25 cellular contexts compared by ENCODE assay signal in genomic region chr9:114231218-114232090, GRCh38.
DNase-seq lines count a peak whose midpoint lies in the region; ATAC-seq, FAIRE-seq and TF ChIP-seq lines count a peak whose summit lies in the region.
"Had no signal": no experiment of that assay in that cellular context is flagged by ENCODE, and none has a peak within 500 bp of the region (broad histone marks: within the 10 kb centered on the region; RNA-seq: fewer than 3 reads in every experiment).

No MANE protein-coding gene starts in this region.

- H3K4me1 ChIP-seq in Caco-2 (no peaks in the 10 kb centered on the region), neuronal stem cell (ENCODE audit: control insufficient read depth in 2 of 2, insufficient read depth in 1 of 2, low read depth in 1 of 2, low read length in 2 of 2) (peaks cover 27 to 36% of the 10 kb centered on the region in 2 donors), tibial nerve (peaks cover 0 to 25% (median 0%) of the 10 kb centered on the region in 4 donors)
- H3K4me1 ChIP-seq: upper lobe of right lung had no signal

- no peaks in the 10 kb centered on the region for H3K36me3 Mint-ChIP-seq in Caco-2 (ENCODE audit: insufficient read depth, unreplicated experiment)
- H3K36me3 Mint-ChIP-seq: activated naive CD4-positive, alpha-beta T cell treated with anti-CD3 and anti-CD28 coated beads, Interleukin-2, amount 50 U/mL, for 72 hours; CD14-positive monocyte; IgD-negative memory B cell had no signal

- DNase-seq in Caco-2 (no peak), NB4 (ENCODE audit: low read depth) (peak; percentile 30), bronchial epithelial cell (ENCODE audit: low read depth) (no peak), neuronal stem cell (ENCODE audit: low spot score) (no peak), tibial nerve (ENCODE audit: low spot score in 2 of 2) (no peak), NCI-H446 (lab: John Stamatoyannopoulos, UW) (no peak)
- DNase-seq: activated CD4-positive, alpha-beta T cell treated with anti-CD3 and anti-CD28 coated beads, Interleukin-2, amount 10 ng/mL, durations not matched to agents 24 days and 14 days; GDM1; HCEC 1CT; mammary epithelial cell; NCI-H187; NCI-H774; SIG-M5; stomach; T-helper 17 cell; upper lobe of right lung had no signal

- H2AFZ ChIP-seq in neuronal stem cell (ENCODE audit: low read length), result no peak overlapping the region

- POLR2A ChIA-PET in Caco-2 (lab: Charles Lee), result no interaction called here

- no peak overlapping the region for H3K4me2 ChIP-seq in neuronal stem cell (ENCODE audit: insufficient read depth, low read length, poor library complexity, severe bottlenecking)

- no peak overlapping the region for H2BK5ac ChIP-seq in neuronal stem cell (ENCODE audit: low read length)

- no peak overlapping the region for H2BK12ac ChIP-seq in neuronal stem cell (ENCODE audit: low read length)

- peak overlapping the region; percentile 31 for H3K27ac Mint-ChIP-seq in Caco-2 (ENCODE audit: unreplicated experiment)
- H3K27ac Mint-ChIP-seq: activated CD4-positive, alpha-beta T cell treated with anti-CD3 and anti-CD28 coated beads, Interleukin-2, amount 10 ng/mL, durations not matched to agents 24 days and 14 days; activated T-helper 1 cell treated with anti-CD3 and anti-CD28 coated beads, Interleukin-12 subunit alpha, Interleukin-12 subunit beta, Interleukin-2, Interleukin-4 antibody, amounts not matched to agents 30 ng/mL and 10 ng/mL and 1 ng/mL, durations not matched to agents 14 hours and 24 hours and 36 hours; T-helper 17 cell had no signal

- peak overlapping the region; percentile 13 for H2AK5ac ChIP-seq in neuronal stem cell (ENCODE audit: low read depth, low read length)

- TF ChIP-seq POLR2A in NB4 (IDR thresholded peaks at IDR 0.05; ENCODE audit: extremely low read depth, insufficient read length) (no peak), tibial nerve (IDR thresholded peaks at IDR 0.05) (no peak), GM18505 (IDR thresholded peaks at IDR 0.05; ENCODE audit: borderline replicate concordance, extremely low read depth, insufficient read depth, insufficient read length) (no peak)

- no peak overlapping the region for H4K91ac ChIP-seq in neuronal stem cell (ENCODE audit: low read depth, low read length, poor library complexity)

- no peak for TF ChIP-seq EP300 in tibial nerve (IDR thresholded peaks at IDR 0.05)

- no peak overlapping the region for H3K18ac ChIP-seq in neuronal stem cell (ENCODE audit: low read length)

- no peak overlapping the region for H3K4me3 Mint-ChIP-seq in Caco-2 (ENCODE audit: unreplicated experiment)
- H3K4me3 Mint-ChIP-seq: activated CD4-positive, alpha-beta T cell treated with anti-CD3 and anti-CD28 coated beads, Interleukin-2, amount 10 ng/mL, durations not matched to agents 24 days and 14 days; activated T-helper 1 cell treated with anti-CD3 and anti-CD28 coated beads, Interleukin-12 subunit alpha, Interleukin-12 subunit beta, Interleukin-2, Interleukin-4 antibody, amounts not matched to agents 30 ng/mL and 10 ng/mL and 1 ng/mL, durations not matched to agents 14 hours and 24 hours and 36 hours; CD14-positive monocyte; IgD-negative memory B cell; T-helper 17 cell had no signal

- no peaks in the 10 kb centered on the region for H3K27me3 Mint-ChIP-seq in Caco-2 (ENCODE audit: insufficient read depth, unreplicated experiment)
- H3K27me3 Mint-ChIP-seq: activated CD4-positive, alpha-beta T cell treated with anti-CD3 and anti-CD28 coated beads, Interleukin-2, amount 10 ng/mL, durations not matched to agents 24 days and 14 days had no signal

- no peak overlapping the region for H3K4ac ChIP-seq in neuronal stem cell (ENCODE audit: low read length)

- H3K9me3 Mint-ChIP-seq in Caco-2 (ENCODE audit: unreplicated experiment), result no peaks in the 10 kb centered on the region
- H3K9me3 Mint-ChIP-seq: activated CD4-positive, alpha-beta T cell treated with anti-CD3 and anti-CD28 coated beads, Interleukin-2, amount 10 ng/mL, durations not matched to agents 24 days and 14 days; activated naive CD4-positive, alpha-beta T cell treated with anti-CD3 and anti-CD28 coated beads, Interleukin-2, amount 50 U/mL, for 72 hours; activated T-helper 1 cell treated with anti-CD3 and anti-CD28 coated beads, Interleukin-12 subunit alpha, Interleukin-12 subunit beta, Interleukin-2, Interleukin-4 antibody, amounts not matched to agents 30 ng/mL and 10 ng/mL and 1 ng/mL, durations not matched to agents 14 hours and 24 hours and 36 hours; CD14-positive monocyte had no signal

- H3K36me3 ChIP-seq in Caco-2 (ENCODE audit: control insufficient read depth, insufficient read depth, low read length), result no peaks in the 10 kb centered on the region
- H3K36me3 ChIP-seq in bronchial epithelial cell (ENCODE audit: control insufficient read depth, insufficient read depth, low read length), result no peaks in the 10 kb centered on the region
- H3K36me3 ChIP-seq in neuronal stem cell (replicated peaks in 1 of 2; ENCODE audit: control insufficient read depth in 2 of 2, insufficient read depth in 2 of 2, low read length in 2 of 2), result no peaks in the 10 kb centered on the region
- peaks cover 0 to 18% (median 0%) of the 10 kb centered on the region in 3 donors for H3K36me3 ChIP-seq in tibial nerve
- H3K36me3 ChIP-seq: ascending aorta, gastroesophageal sphincter, stomach, upper lobe of right lung had no signal

- H3K9ac ChIP-seq in neuronal stem cell (ENCODE audit: low read depth, low read length, poor library complexity), result peak overlapping the region; percentile 7

- H3K79me1 ChIP-seq in neuronal stem cell (ENCODE audit: low read depth, low read length), result no peaks in the 10 kb centered on the region

- no peak for TF ChIP-seq CTCF in Caco-2 (IDR thresholded peaks at IDR 0.05; ENCODE audit: insufficient read depth in 1 of 2, low read depth in 1 of 2, low read length in 1 of 2, severe bottlenecking in 1 of 2, unreplicated experiment in 1 of 2)
- no peak for TF ChIP-seq CTCF in NB4 (IDR thresholded peaks at IDR 0.05; ENCODE audit: low read depth, low read length)
- TF ChIP-seq CTCF in bronchial epithelial cell (IDR thresholded peaks at IDR 0.05; ENCODE audit: insufficient read depth, low read length, severe bottlenecking), result no peak
- no peak for TF ChIP-seq CTCF in tibial nerve (IDR thresholded peaks at IDR 0.05)

- no peak for ATAC-seq in GM18505 (IDR thresholded peaks at IDR 0.05; ENCODE audit: unreplicated experiment)
- ATAC-seq: activated naive CD4-positive, alpha-beta T cell treated with anti-CD3 and anti-CD28 coated beads, Interleukin-2, amount 50 U/mL, for 72 hours; gastroesophageal sphincter; sciatic nerve; T-helper 17 cell; upper lobe of right lung had no signal

- CTCF ChIA-PET in Caco-2 (lab: Charles Lee), result no interaction called here

- H3K27ac ChIP-seq in neuronal stem cell (replicated peaks; ENCODE audit: low read length) (no peak overlapping the region), tibial nerve (no peak overlapping the region)
- H3K27ac ChIP-seq: ascending aorta, gastroesophageal sphincter, stomach, upper lobe of right lung, VCaP had no signal

- peak overlapping the region; percentile 52 for H3K23ac ChIP-seq in neuronal stem cell (ENCODE audit: low read depth, low read length, poor library complexity)

- H3K4me3 ChIP-seq in Caco-2 (ENCODE audit: low read depth, low read length) (no peak overlapping the region), NB4 (ENCODE audit: low read depth, low read length) (no peak overlapping the region), bronchial epithelial cell (ENCODE audit: low read depth, low read length) (no peak overlapping the region), neuronal stem cell (ENCODE audit: low read length in 2 of 2) (no peak overlapping the region), tibial nerve (no peak overlapping the region)
- H3K4me3 ChIP-seq: ascending aorta, gastroesophageal sphincter, stomach, upper lobe of right lung had no signal

- intact Hi-C loops in Caco-2 (cut with micrococcal nuclease; ENCODE audit: unreplicated experiment), result no loop called here

- H4K8ac ChIP-seq in neuronal stem cell (ENCODE audit: low read depth, low read length), result no peak overlapping the region

- H2BK15ac ChIP-seq in neuronal stem cell (ENCODE audit: low read length), result peak overlapping the region; percentile 54

- H3K14ac ChIP-seq in neuronal stem cell (ENCODE audit: low read length), result no peak overlapping the region

- H3K27me3 ChIP-seq in Caco-2 (replicated peaks; ENCODE audit: control insufficient read depth, insufficient read depth, low read length), result no peaks in the 10 kb centered on the region
- no peaks in the 10 kb centered on the region for H3K27me3 ChIP-seq in bronchial epithelial cell (ENCODE audit: control insufficient read depth, insufficient read depth, low read length)
- H3K27me3 ChIP-seq in neuronal stem cell (ENCODE audit: control insufficient read depth in 3 of 3, insufficient read depth in 3 of 3, low read depth in 1 of 3, low read length in 3 of 3), result no peaks in the 10 kb centered on the region
- H3K27me3 ChIP-seq in tibial nerve, result no peaks in the 10 kb centered on the region
- H3K27me3 ChIP-seq: ascending aorta, gastroesophageal sphincter, stomach, upper lobe of right lung had no signal

- FAIRE-seq in bronchial epithelial cell (lab: Jason Lieb, UNC), result peak; percentile 81

- no peaks in the 10 kb centered on the region for H3K9me3 ChIP-seq in Caco-2
- H3K9me3 ChIP-seq in neuronal stem cell (replicated peaks in 1 of 2; ENCODE audit: control insufficient read depth in 2 of 2, insufficient read depth in 1 of 2, low read depth in 1 of 2, low read length in 2 of 2), result no peaks in the 10 kb centered on the region
- H3K9me3 ChIP-seq in tibial nerve, result no peaks in the 10 kb centered on the region
- H3K9me3 ChIP-seq: ascending aorta, gastroesophageal sphincter, stomach, upper lobe of right lung had no signal

- H2BK120ac ChIP-seq in neuronal stem cell (ENCODE audit: low read depth, low read length), result no peak overlapping the region

- no TSS peak for BruUV-seq in Caco-2 (replicated peaks; lab: Mats Ljungman, UMichigan)

- H3K4me1 Mint-ChIP-seq in Caco-2 (ENCODE audit: low read depth, unreplicated experiment), result no peaks in the 10 kb centered on the region
- H3K4me1 Mint-ChIP-seq: activated CD4-positive, alpha-beta T cell treated with anti-CD3 and anti-CD28 coated beads, Interleukin-2, amount 10 ng/mL, durations not matched to agents 24 days and 14 days; IgD-negative memory B cell had no signal

- no CpG with 5 or more reads among the region's 14 CpGs for WGBS in neuronal stem cell (ENCODE audit: extremely low coverage in 2 of 2, insufficient read length in 2 of 2, insufficient replicate concordance in 1 of 2), 2 donors
- WGBS in tibial nerve, 2 donors, result 74 to 79% methylated on average over 13 to 14 of the region's 14 CpGs
